Comparison of ENCODE assay signal across 9 cellular contexts in genomic region chr7:29370531-29371314, GRCh38.
DNase-seq lines count a peak whose midpoint lies in the region; ATAC-seq and TF ChIP-seq lines count a peak whose summit lies in the region.
"Had no signal": no experiment of that assay in that cellular context is flagged by ENCODE, and none has a peak within 500 bp of the region (broad histone marks: within the 10 kb centered on the region; RNA-seq: fewer than 3 reads in every experiment).

No MANE protein-coding gene starts in this region.

- no peak overlapping the region for H3K4me2 ChIP-seq in SK-N-SH
- no peak overlapping the region for H3K4me2 ChIP-seq in H9 (ENCODE audit: insufficient read depth, insufficient read length, low read length)

- H3K27me3 ChIP-seq in SK-N-SH (ENCODE audit: insufficient read depth) (no peaks in the 10 kb centered on the region), right atrium auricular region (no peaks in the 10 kb centered on the region), stomach (no peaks in the 10 kb centered on the region), H9 (ENCODE audit: insufficient read depth, low read length) (no peaks in the 10 kb centered on the region)

- no peaks in the 10 kb centered on the region for H3K79me1 ChIP-seq in H9 (ENCODE audit: insufficient read depth, low read depth, low read length, poor library complexity, severe bottlenecking)

- no peak for TF ChIP-seq RAD21 in SK-N-SH (IDR thresholded peaks at IDR 0.05; ENCODE audit: low read length)

- DNase-seq in SK-N-SH (no peak), right atrium auricular region (ENCODE audit: low spot score) (peak; percentile 64), stomach (peak; percentile 72), H9 (no peak), hepatic stellate cell (ENCODE audit: low spot score) (no peak)
- no peak for DNase-seq in activated CD4-positive, alpha-beta T cell treated with anti-CD3 and anti-CD28 coated beads, Interleukin-2, amount 10 ng/mL, durations not matched to agents 24 days and 14 days
- DNase-seq: activated CD8-positive, alpha-beta memory T cell treated with anti-CD3 and anti-CD28 coated beads, Interleukin-2, amount 50 U/mL, for 4 hours had no signal

- no peak overlapping the region for H4K91ac ChIP-seq in H9 (ENCODE audit: insufficient read length, low read depth, low read length)

- H3K4me1 Mint-ChIP-seq in activated T-helper 17 cell treated with anti-CD3 and anti-CD28 coated beads, Interleukin-2, amount 50 U/mL, for 72 hours, result no peaks in the 10 kb centered on the region
- peaks cover 12 to 15% of the 10 kb centered on the region in 2 experiments for H3K4me1 Mint-ChIP-seq in H9
- no peaks in the 10 kb centered on the region for H3K4me1 Mint-ChIP-seq in activated CD4-positive, alpha-beta T cell treated with anti-CD3 and anti-CD28 coated beads, Interleukin-2, amount 10 ng/mL, durations not matched to agents 24 days and 14 days

- no peak overlapping the region for H3K4me3 Mint-ChIP-seq in activated T-helper 17 cell treated with anti-CD3 and anti-CD28 coated beads, Interleukin-2, amount 50 U/mL, for 72 hours
- no peak overlapping the region for H3K4me3 Mint-ChIP-seq in H9
- no peak overlapping the region for H3K4me3 Mint-ChIP-seq in activated CD4-positive, alpha-beta T cell treated with anti-CD3 and anti-CD28 coated beads, Interleukin-2, amount 10 ng/mL, durations not matched to agents 24 days and 14 days

- no peak overlapping the region for H2BK12ac ChIP-seq in H9 (ENCODE audit: insufficient read length, low read depth, low read length)

- H4K20me1 ChIP-seq in SK-N-SH (ENCODE audit: insufficient read depth) (no peaks in the 10 kb centered on the region), H9 (ENCODE audit: control insufficient read depth, insufficient read depth, insufficient read length) (no peaks in the 10 kb centered on the region)

- ATAC-seq in SK-N-SH treated with all-trans-retinoic acid at 6 μM for 48 hours, result peak; percentile 37; the same call in 1 of the 3 replicates
- ATAC-seq in activated T-helper 17 cell treated with anti-CD3 and anti-CD28 coated beads, Interleukin-2, amount 50 U/mL, for 72 hours (replicated peaks), result peak; percentile 56

- no peak overlapping the region for H3K4ac ChIP-seq in H9 (ENCODE audit: low read depth, low read length)

- WGBS in SK-N-SH (ENCODE audit: low lambda C conversion rate), result 30% methylated on average over 6 of the region's 6 CpGs
- 30 to 45% (median 38%) methylated on average over 6 of the region's 6 CpGs for WGBS in stomach, 5 donors
- no CpG with 5 or more reads among the region's 6 CpGs for WGBS in H9 (ENCODE audit: extremely low coverage, insufficient read length, low lambda C conversion rate)

- H3K27me3 Mint-ChIP-seq in activated T-helper 17 cell treated with anti-CD3 and anti-CD28 coated beads, Interleukin-2, amount 50 U/mL, for 72 hours, result no peaks in the 10 kb centered on the region
- H3K27me3 Mint-ChIP-seq in H9 (ENCODE audit: low read depth), result no peaks in the 10 kb centered on the region; the same call in 1 of the 2 replicates
- H3K27me3 Mint-ChIP-seq in activated CD4-positive, alpha-beta T cell treated with anti-CD3 and anti-CD28 coated beads, Interleukin-2, amount 10 ng/mL, durations not matched to agents 24 days and 14 days, result peaks cover 4% of the 10 kb centered on the region

- H3K4me3 ChIP-seq in SK-N-SH (ENCODE audit: low read depth in 2 of 2, low read length in 1 of 2) (no peak overlapping the region), right atrium auricular region (no peak overlapping the region), stomach (no peak overlapping the region)

- TF ChIP-seq POLR2A in stomach (IDR thresholded peaks at IDR 0.05), result no peak

- H3K18ac ChIP-seq in H9 (ENCODE audit: insufficient read length, low read depth, low read length), result no peak overlapping the region

- no peak overlapping the region for H4K8ac ChIP-seq in H9 (replicated peaks; ENCODE audit: insufficient read length, low read depth, low read length)

- H3K56ac ChIP-seq in H9 (ENCODE audit: insufficient read length, low read depth, low read length), result no peak overlapping the region

- H3K27ac ChIP-seq in SK-N-SH (ENCODE audit: low read depth in 2 of 2, low read length in 1 of 2) (no peak overlapping the region), right atrium auricular region (no peak overlapping the region), stomach (peak overlapping the region; percentile 50 to 84 (median 80)), H9 (ENCODE audit: insufficient read length, low read depth, low read length) (no peak overlapping the region)

- no peak overlapping the region for H3T11ph ChIP-seq in H9 (ENCODE audit: low read length)

- H3K4me1 ChIP-seq in SK-N-SH (ENCODE audit: control insufficient read depth in 1 of 2, insufficient read depth in 2 of 2, low read depth in 1 of 2, low read length in 1 of 2), result peaks cover 0 to 3% of the 10 kb centered on the region in 2 experiments; a peak in 1 of 4 replicates
- peaks cover 0 to 6% of the 10 kb centered on the region in 2 donors for H3K4me1 ChIP-seq in right atrium auricular region
- peaks cover 4 to 37% (median 25%) of the 10 kb centered on the region in 4 donors for H3K4me1 ChIP-seq in stomach
- peaks cover 5% of the 10 kb centered on the region; the same call in 1 of the 2 replicates for H3K4me1 ChIP-seq in H9 (ENCODE audit: insufficient read depth, low read length)

- TF ChIP-seq EP300 in SK-N-SH (IDR thresholded peaks at IDR 0.05; ENCODE audit: borderline replicate concordance in 1 of 2, low read depth in 1 of 2, low read length in 1 of 2) (no peak), stomach (IDR thresholded peaks at IDR 0.05) (no peak)

- no peak overlapping the region for H2BK20ac ChIP-seq in H9 (ENCODE audit: low read depth, low read length, poor library complexity, severe bottlenecking)

- CTCF ChIA-PET in SK-N-SH (lab: Yijun Ruan, JAX), result interaction anchor here (0.9 to 1.8 kb wide), 6 partner anchors 11 to 448 kb away, joined by 3 to 6 read pairs (median 5); no protein-coding TSS in a partner anchor

- no peak for TF ChIP-seq CTCF in SK-N-SH (IDR thresholded peaks at IDR 0.05)
- TF ChIP-seq CTCF in right atrium auricular region (IDR thresholded peaks at IDR 0.05), result no peak
- TF ChIP-seq CTCF in stomach (IDR thresholded peaks at IDR 0.05), result no peak
- no peak for TF ChIP-seq CTCF in H9 (conservative IDR thresholded peaks at IDR 0.05)

- H3F3A ChIP-seq in SK-N-SH (replicated peaks; ENCODE audit: insufficient read depth), result no peaks in the 10 kb centered on the region

- intact Hi-C loops in stomach (cut with DNase I; ENCODE audit: low total_unique reads), result no loop called here
- intact Hi-C loops in activated CD4-positive, alpha-beta T cell treated with anti-CD3 and anti-CD28 coated beads, Interleukin-2, amount 10 ng/mL, durations not matched to agents 24 days and 14 days (cut with micrococcal nuclease), result no loop called here

- H2AFZ ChIP-seq in SK-N-SH (ENCODE audit: low read depth) (no peak overlapping the region), H9 (ENCODE audit: low read length) (no peak overlapping the region)

- H3K23ac ChIP-seq in H9 (ENCODE audit: insufficient read length, low read depth, low read length), result no peak overlapping the region

- H3K9me3 Mint-ChIP-seq in activated T-helper 17 cell treated with anti-CD3 and anti-CD28 coated beads, Interleukin-2, amount 50 U/mL, for 72 hours, result no peaks in the 10 kb centered on the region
- no peaks in the 10 kb centered on the region for H3K9me3 Mint-ChIP-seq in H9
- H3K9me3 Mint-ChIP-seq in activated CD4-positive, alpha-beta T cell treated with anti-CD3 and anti-CD28 coated beads, Interleukin-2, amount 10 ng/mL, durations not matched to agents 24 days and 14 days, result no peaks in the 10 kb centered on the region

- no peaks in the 10 kb centered on the region for H3K9me2 ChIP-seq in SK-N-SH

- H3K36me3 ChIP-seq in SK-N-SH (replicated peaks in 1 of 2; ENCODE audit: control insufficient read depth in 1 of 2, insufficient read depth in 2 of 2, low read length in 1 of 2), result no peaks in the 10 kb centered on the region
- H3K36me3 ChIP-seq in right atrium auricular region, result no peaks in the 10 kb centered on the region
- H3K36me3 ChIP-seq in stomach, result no peaks in the 10 kb centered on the region

- H2BK15ac ChIP-seq in H9 (ENCODE audit: low read depth, low read length), result no peak overlapping the region

- H3K9me3 ChIP-seq in SK-N-SH, result no peaks in the 10 kb centered on the region
- H3K9me3 ChIP-seq in right atrium auricular region, result no peaks in the 10 kb centered on the region
- no peaks in the 10 kb centered on the region for H3K9me3 ChIP-seq in stomach
- H3K9me3 ChIP-seq in H9 (ENCODE audit: control insufficient read depth, low read depth, low read length), result no peaks in the 10 kb centered on the region

- no peak overlapping the region for H3K9ac ChIP-seq in SK-N-SH
- H3K9ac ChIP-seq in H9 (ENCODE audit: extremely low read depth, insufficient read length, low read length), result no peak overlapping the region

- H4K5ac ChIP-seq in H9 (ENCODE audit: insufficient read length, low read depth, low read length), result no peak overlapping the region

- H3K79me2 ChIP-seq in SK-N-SH (ENCODE audit: insufficient read depth), result no peaks in the 10 kb centered on the region
- no peaks in the 10 kb centered on the region for H3K79me2 ChIP-seq in H9 (ENCODE audit: insufficient read depth, low read length)

- POLR2A ChIA-PET in SK-N-SH (lab: Yijun Ruan, JAX), result no interaction called here

- H3K27ac Mint-ChIP-seq in activated T-helper 17 cell treated with anti-CD3 and anti-CD28 coated beads, Interleukin-2, amount 50 U/mL, for 72 hours, result no peak overlapping the region
- no peak overlapping the region for H3K27ac Mint-ChIP-seq in H9
- no peak overlapping the region for H3K27ac Mint-ChIP-seq in activated CD4-positive, alpha-beta T cell treated with anti-CD3 and anti-CD28 coated beads, Interleukin-2, amount 10 ng/mL, durations not matched to agents 24 days and 14 days

- no peak overlapping the region for H2BK5ac ChIP-seq in H9 (ENCODE audit: insufficient read length, low read length)

- no peak overlapping the region for H2AK5ac ChIP-seq in H9 (ENCODE audit: insufficient read length, low read length)

- H2BK120ac ChIP-seq in H9 (ENCODE audit: low read depth, low read length, poor library complexity, severe bottlenecking), result no peak overlapping the region

- H3K23me2 ChIP-seq in H9 (ENCODE audit: insufficient read length, low read depth, low read length, poor library complexity, severe bottlenecking), result no peaks in the 10 kb centered on the region

- H3K36me3 Mint-ChIP-seq in activated T-helper 17 cell treated with anti-CD3 and anti-CD28 coated beads, Interleukin-2, amount 50 U/mL, for 72 hours (ENCODE audit: low read depth), result no peaks in the 10 kb centered on the region
- no peaks in the 10 kb centered on the region for H3K36me3 Mint-ChIP-seq in H9 (ENCODE audit: insufficient read depth in 1 of 3, low read depth in 3 of 3)
- H3K36me3 Mint-ChIP-seq in activated CD4-positive, alpha-beta T cell treated with anti-CD3 and anti-CD28 coated beads, Interleukin-2, amount 10 ng/mL, durations not matched to agents 24 days and 14 days (ENCODE audit: low read depth), result no peaks in the 10 kb centered on the region

- H3K14ac ChIP-seq in H9 (ENCODE audit: insufficient read depth, low read length), result no peak overlapping the region

TF ChIP-seq in SK-N-SH treated with all-trans-retinoic acid at 6 μM for 48 hours, 23 proteins besides CTCF, POLR2A, EP300 and RAD21 (continues in another document):
- TF ChIP-seq BACH2 (CRISPR knock-in tag; IDR thresholded peaks at IDR 0.05; ENCODE audit: borderline replicate concordance), result no peak

Comparison
In these comparisons a context has a peak if more than half of its experiments do, and no peak if none do; other contexts are left out.
1. DNase-seq: peak in right atrium auricular region (single experiment) and stomach (single experiment); none in SK-N-SH (single experiment), H9 (single experiment), hepatic stellate cell (single experiment) and activated CD4-positive, alpha-beta T cell treated with anti-CD3 and anti-CD28 coated beads, Interleukin-2, amount 10 ng/mL, durations not matched to agents 24 days and 14 days (single experiment).
2. H3K27ac ChIP-seq: peak in stomach (5 of 5); none in SK-N-SH (0 of 2), right atrium auricular region (0 of 2) and H9 (single experiment).